ENCODE assay signal across 20 cellular contexts in the genomic region with DNA sequence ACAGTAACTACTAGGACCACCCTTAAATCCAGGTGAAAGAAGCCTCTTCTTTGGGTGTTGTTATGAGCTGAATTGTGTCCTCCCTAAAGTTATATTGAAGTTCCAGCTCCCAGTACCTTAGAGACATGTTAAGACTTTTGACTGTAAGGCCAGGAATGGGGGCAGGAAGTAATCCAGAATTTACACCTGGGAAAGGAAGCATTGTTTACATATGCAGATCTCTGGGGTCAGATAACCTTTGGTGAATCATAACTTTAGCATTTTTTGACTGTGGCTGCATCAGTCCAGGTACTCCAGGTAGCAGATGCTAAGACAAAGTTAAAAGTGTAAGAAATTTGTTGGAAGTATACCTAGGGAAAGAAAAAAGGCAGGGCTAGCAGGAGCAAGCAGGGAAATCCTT.
DNase-seq lines count a peak whose midpoint lies in the region; ATAC-seq and TF ChIP-seq lines count a peak whose summit lies in the region.
"Had no signal": no experiment of that assay in that cellular context is flagged by ENCODE, and none has a peak within 500 bp of the region (broad histone marks: within the 10 kb centered on the region; RNA-seq: fewer than 3 reads in every experiment).

No MANE protein-coding gene starts in this region.

- H3K27me3 Mint-ChIP-seq in GM23338 (ENCODE audit: insufficient read depth, low read depth, poor library complexity) = no peaks in the 10 kb centered on the region
- H3K27me3 Mint-ChIP-seq in WTC11 (ENCODE audit: low read depth) = no peaks in the 10 kb centered on the region

- POLR2A ChIA-PET in WTC11 (lab: Charles Lee) = no interaction called here

- H3K4me3 Mint-ChIP-seq in GM23338 = no peak overlapping the region
- H3K4me3 Mint-ChIP-seq in WTC11 = no peak overlapping the region
- H3K4me3 Mint-ChIP-seq: CD4-positive, alpha-beta memory T cell had no signal

- H3K36me3 ChIP-seq in GM23338 (ENCODE audit: insufficient read depth) = no peaks in the 10 kb centered on the region
- H3K36me3 ChIP-seq in HUES48 (ENCODE audit: control insufficient read depth, insufficient read depth, low read length) = no peaks in the 10 kb centered on the region
- H3K36me3 ChIP-seq in H7 (replicated peaks; ENCODE audit: control insufficient read depth, insufficient read depth, low read length) = no peaks in the 10 kb centered on the region
- H3K36me3 ChIP-seq: BLaER1, HAP-1, Peyer's patch had no signal

- 0 out of 2 replicates have a peak overlapping the region, but pooled peaks have one; percentile 19 for H3K27ac Mint-ChIP-seq in GM23338
- peak overlapping the region; percentile 42; the same call in 1 of the 2 replicates for H3K27ac Mint-ChIP-seq in WTC11
- H3K27ac Mint-ChIP-seq: CD4-positive, alpha-beta memory T cell had no signal

- no peak overlapping the region for H3K9ac ChIP-seq in HUES48 (ENCODE audit: low read depth, low read length)
- H3K9ac ChIP-seq: BLaER1 had no signal

- H3K9me3 ChIP-seq in HUES48 (ENCODE audit: control insufficient read depth, insufficient read depth, low read length) = no peaks in the 10 kb centered on the region
- H3K9me3 ChIP-seq: BLaER1, HAP-1, Peyer's patch had no signal

- no peak overlapping the region for H2AFZ ChIP-seq in GM23338

- no peaks in the 10 kb centered on the region for H3K9me3 Mint-ChIP-seq in GM23338
- H3K9me3 Mint-ChIP-seq in WTC11 = peaks cover 11% of the 10 kb centered on the region; the same call in 1 of the 2 replicates
- H3K9me3 Mint-ChIP-seq: CD4-positive, alpha-beta memory T cell had no signal

- H3F3A ChIP-seq in GM23338 (replicated peaks; ENCODE audit: low read depth) = no peaks in the 10 kb centered on the region

- H3K4me2 ChIP-seq in GM23338 = 0 out of 2 replicates have a peak overlapping the region, but pooled peaks have one; percentile 36
- H3K4me2 ChIP-seq: BLaER1 had no signal

- no peaks in the 10 kb centered on the region for H4K20me1 ChIP-seq in GM23338 (replicated peaks; ENCODE audit: insufficient read depth)
- H4K20me1 ChIP-seq: BLaER1 had no signal

- H3K4me1 ChIP-seq in GM23338 (ENCODE audit: insufficient read depth) = peaks cover 26% of the 10 kb centered on the region
- H3K4me1 ChIP-seq in HUES48 (ENCODE audit: control insufficient read depth, insufficient read depth, low read length) = peaks cover 24% of the 10 kb centered on the region
- H3K4me1 ChIP-seq: BLaER1, HAP-1, Peyer's patch had no signal

- H3K27ac ChIP-seq in GM23338 (ENCODE audit: low read depth) = no peak overlapping the region
- H3K27ac ChIP-seq in HUES48 (ENCODE audit: low read depth, low read length) = peak overlapping the region; percentile 43
- H3K27ac ChIP-seq: BLaER1, Peyer's patch, SK-N-MC had no signal

- no peaks in the 10 kb centered on the region for H3K9me2 ChIP-seq in GM23338 (ENCODE audit: insufficient read depth)

- no peak for TF ChIP-seq CTCF in GM23338 (conservative IDR thresholded peaks at IDR 0.05; ENCODE audit: low read depth in 2 of 2)
- no peak for TF ChIP-seq CTCF in WTC11 (IDR thresholded peaks at IDR 0.05)

- H3K4me3 ChIP-seq in GM23338 (no peak overlapping the region), HUES48 (ENCODE audit: low read depth, low read length) (no peak overlapping the region), H7 (ENCODE audit: insufficient read depth, low read depth, low read length) (no peak overlapping the region)
- H3K4me3 ChIP-seq: BLaER1, HAP-1, Peyer's patch, SK-N-MC had no signal

- H3K27me3 ChIP-seq in GM23338 (ENCODE audit: insufficient read depth) (no peaks in the 10 kb centered on the region), HUES48 (ENCODE audit: control insufficient read depth, insufficient read depth, low read length) (no peaks in the 10 kb centered on the region), H7 (ENCODE audit: control insufficient read depth, insufficient read depth, low read length) (no peaks in the 10 kb centered on the region)
- H3K27me3 ChIP-seq: BLaER1, Peyer's patch had no signal

- peaks cover 25% of the 10 kb centered on the region for H3K4me1 Mint-ChIP-seq in GM23338
- H3K4me1 Mint-ChIP-seq in WTC11 = peaks cover 47% of the 10 kb centered on the region
- H3K4me1 Mint-ChIP-seq: CD4-positive, alpha-beta memory T cell had no signal

- H3K36me3 Mint-ChIP-seq in GM23338 (ENCODE audit: low read depth) (peaks cover 4% of the 10 kb centered on the region; the same call in 1 of the 3 replicates), WTC11 (no peaks in the 10 kb centered on the region)
- H3K36me3 Mint-ChIP-seq: CD4-positive, alpha-beta memory T cell had no signal

- ATAC-seq in GM23338 = no peak
- ATAC-seq in WTC11 = 0 out of 2 replicates have a peak, but pooled peaks have one; percentile 9
- ATAC-seq in GM18873 (IDR thresholded peaks at IDR 0.05; ENCODE audit: low FRiP score, unreplicated experiment) = no peak

- CTCF ChIA-PET in WTC11 (lab: Charles Lee) = interaction anchor here (0.5 kb wide), 1 partner anchor 10 kb away, joined by 3 read pairs; no protein-coding TSS in a partner anchor

- 0 out of 2 replicates have a peak, but pooled peaks cover 4% of the 10 kb centered on the region for H3K79me2 ChIP-seq in GM23338 (replicated peaks; ENCODE audit: insufficient read depth)

- DNase-seq in GM23338 (ENCODE audit: low spot score) = peak; percentile 17
- DNase-seq in WTC11 (ENCODE audit: low spot score) = no peak
- DNase-seq in islet precursor cell = peak; percentile 63
- DNase-seq in Kasumi-1 (lab: John Stamatoyannopoulos, UW) = no peak
- no peak for DNase-seq in H7
- no peak for DNase-seq in SIG-M5 treated with dmso at 0.1 percent for 504 hours (lab: John Stamatoyannopoulos, UW; ENCODE audit: unreplicated experiment)
- DNase-seq: CD4-positive, alpha-beta memory T cell; DMS79 treated with DMSO at 0.1 percent for 48 hours; KBM-7; NCI-H1417 treated with DMSO at 0.1 percent for 48 hours; NCI-H187 treated with DMSO at 0.1 percent for 48 hours; NCI-H226; NCI-H524 treated with DMSO at 0.1 percent for 48 hours; Peyer's patch; Right ventricle myocardium superior had no signal

TF ChIP-seq in GM23338, 12 proteins besides CTCF, POLR2A, EP300 and RAD21 (continues in another document):
- TF ChIP-seq NANOG (IDR thresholded peaks at IDR 0.05; ENCODE audit: borderline replicate concordance) (no peak), STAT1 (IDR thresholded peaks at IDR 0.05; ENCODE audit: unreplicated experiment) (no peak)

TF ChIP-seq in WTC11, 78 proteins besides CTCF, POLR2A, EP300 and RAD21:
- TF ChIP-seq MYBL2 (CRISPR knock-in tag; IDR thresholded peaks at IDR 0.05) (no peak), NFATC4 (CRISPR knock-in tag; IDR thresholded peaks at IDR 0.05) (no peak), FOXK1 (CRISPR knock-in tag; IDR thresholded peaks at IDR 0.05) (no peak), KAT7 (CRISPR knock-in tag; IDR thresholded peaks at IDR 0.05; ENCODE audit: borderline replicate concordance) (no peak), FOXJ3 (CRISPR knock-in tag; IDR thresholded peaks at IDR 0.05; ENCODE audit: borderline replicate concordance) (no peak), CBFB (CRISPR knock-in tag; IDR thresholded peaks at IDR 0.05; ENCODE audit: low read depth) (no peak), TCF7 (CRISPR knock-in tag; IDR thresholded peaks at IDR 0.05; ENCODE audit: low read depth) (no peak), ATF1 (CRISPR knock-in tag; IDR thresholded peaks at IDR 0.05) (no peak), GABPB1 (CRISPR knock-in tag; IDR thresholded peaks at IDR 0.05) (no peak), ZNF416 (CRISPR knock-in tag; IDR thresholded peaks at IDR 0.05) (no peak), FOXP1 (CRISPR knock-in tag; IDR thresholded peaks at IDR 0.05; ENCODE audit: borderline replicate concordance) (no peak)
- TF ChIP-seq, protein P1, sequence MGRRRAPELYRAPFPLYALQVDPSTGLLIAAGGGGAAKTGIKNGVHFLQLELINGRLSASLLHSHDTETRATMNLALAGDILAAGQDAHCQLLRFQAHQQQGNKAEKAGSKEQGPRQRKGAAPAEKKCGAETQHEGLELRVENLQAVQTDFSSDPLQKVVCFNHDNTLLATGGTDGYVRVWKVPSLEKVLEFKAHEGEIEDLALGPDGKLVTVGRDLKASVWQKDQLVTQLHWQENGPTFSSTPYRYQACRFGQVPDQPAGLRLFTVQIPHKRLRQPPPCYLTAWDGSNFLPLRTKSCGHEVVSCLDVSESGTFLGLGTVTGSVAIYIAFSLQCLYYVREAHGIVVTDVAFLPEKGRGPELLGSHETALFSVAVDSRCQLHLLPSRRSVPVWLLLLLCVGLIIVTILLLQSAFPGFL (CRISPR knock-in tag; IDR thresholded peaks at IDR 0.05; ENCODE audit: borderline replicate concordance) = no peak
- TF ChIP-seq, protein P2, sequence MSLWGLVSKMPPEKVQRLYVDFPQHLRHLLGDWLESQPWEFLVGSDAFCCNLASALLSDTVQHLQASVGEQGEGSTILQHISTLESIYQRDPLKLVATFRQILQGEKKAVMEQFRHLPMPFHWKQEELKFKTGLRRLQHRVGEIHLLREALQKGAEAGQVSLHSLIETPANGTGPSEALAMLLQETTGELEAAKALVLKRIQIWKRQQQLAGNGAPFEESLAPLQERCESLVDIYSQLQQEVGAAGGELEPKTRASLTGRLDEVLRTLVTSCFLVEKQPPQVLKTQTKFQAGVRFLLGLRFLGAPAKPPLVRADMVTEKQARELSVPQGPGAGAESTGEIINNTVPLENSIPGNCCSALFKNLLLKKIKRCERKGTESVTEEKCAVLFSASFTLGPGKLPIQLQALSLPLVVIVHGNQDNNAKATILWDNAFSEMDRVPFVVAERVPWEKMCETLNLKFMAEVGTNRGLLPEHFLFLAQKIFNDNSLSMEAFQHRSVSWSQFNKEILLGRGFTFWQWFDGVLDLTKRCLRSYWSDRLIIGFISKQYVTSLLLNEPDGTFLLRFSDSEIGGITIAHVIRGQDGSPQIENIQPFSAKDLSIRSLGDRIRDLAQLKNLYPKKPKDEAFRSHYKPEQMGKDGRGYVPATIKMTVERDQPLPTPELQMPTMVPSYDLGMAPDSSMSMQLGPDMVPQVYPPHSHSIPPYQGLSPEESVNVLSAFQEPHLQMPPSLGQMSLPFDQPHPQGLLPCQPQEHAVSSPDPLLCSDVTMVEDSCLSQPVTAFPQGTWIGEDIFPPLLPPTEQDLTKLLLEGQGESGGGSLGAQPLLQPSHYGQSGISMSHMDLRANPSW (CRISPR knock-in tag; conservative IDR thresholded peaks at IDR 0.05; ENCODE audit: low read depth) = no peak
- TF ChIP-seq, protein P3, sequence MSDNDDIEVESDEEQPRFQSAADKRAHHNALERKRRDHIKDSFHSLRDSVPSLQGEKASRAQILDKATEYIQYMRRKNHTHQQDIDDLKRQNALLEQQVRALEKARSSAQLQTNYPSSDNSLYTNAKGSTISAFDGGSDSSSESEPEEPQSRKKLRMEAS (CRISPR knock-in tag; IDR thresholded peaks at IDR 0.05) = no peak
- TF ChIP-seq, protein P4, sequence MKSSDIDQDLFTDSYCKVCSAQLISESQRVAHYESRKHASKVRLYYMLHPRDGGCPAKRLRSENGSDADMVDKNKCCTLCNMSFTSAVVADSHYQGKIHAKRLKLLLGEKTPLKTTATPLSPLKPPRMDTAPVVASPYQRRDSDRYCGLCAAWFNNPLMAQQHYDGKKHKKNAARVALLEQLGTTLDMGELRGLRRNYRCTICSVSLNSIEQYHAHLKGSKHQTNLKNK (CRISPR knock-in tag; IDR thresholded peaks at IDR 0.05) = no peak

Comparison
In these comparisons a context has a peak if more than half of its experiments do, and no peak if none do; other contexts are left out.
1. DNase-seq: peak in GM23338 (single experiment) and islet precursor cell (single experiment); none in WTC11 (single experiment), Kasumi-1 (0 of 2), H7 (single experiment) and SIG-M5 treated with dmso at 0.1 percent for 504 hours (single experiment).